Comparison of ENCODE assay signal across 14 cellular contexts in the genomic region with DNA sequence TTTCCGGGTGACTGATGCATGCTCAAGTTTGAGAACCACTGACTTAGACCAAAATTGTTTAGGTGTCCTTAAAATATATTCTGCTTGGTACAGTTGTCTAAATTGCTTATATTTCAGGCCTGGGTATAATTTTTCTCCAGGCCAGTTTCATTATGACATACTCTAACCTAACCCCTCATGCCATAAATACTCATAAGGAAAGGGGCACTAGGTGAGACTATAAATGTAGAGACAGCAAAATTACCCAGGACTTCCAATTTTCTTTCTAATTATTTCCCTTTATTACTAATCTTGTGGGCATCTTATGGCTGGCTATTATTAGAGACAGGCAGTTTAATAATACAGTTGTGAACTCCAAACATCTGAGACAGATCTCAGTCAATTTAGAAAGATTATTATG.
DNase-seq lines count a peak whose midpoint lies in the region; ATAC-seq and TF ChIP-seq lines count a peak whose summit lies in the region.
"Had no signal": no experiment of that assay in that cellular context is flagged by ENCODE, and none has a peak within 500 bp of the region (broad histone marks: within the 10 kb centered on the region; RNA-seq: fewer than 3 reads in every experiment).

No MANE protein-coding gene starts in this region.

- no peak overlapping the region for H2AFZ ChIP-seq in MM.1S (ENCODE audit: low read length)
- H2AFZ ChIP-seq in GM23248, result no peak overlapping the region

- H3K4me3 ChIP-seq in MM.1S (ENCODE audit: low read length), result no peak overlapping the region
- H3K4me3 ChIP-seq in GM23248, result no peak overlapping the region
- no peak overlapping the region for H3K4me3 ChIP-seq in adrenal gland
- H3K4me3 ChIP-seq in Peyer's patch, result no peak overlapping the region

- no peaks in the 10 kb centered on the region for H3K36me3 Mint-ChIP-seq in nephron progenitor cell (ENCODE audit: low read depth)
- H3K36me3 Mint-ChIP-seq: activated naive CD4-positive, alpha-beta T cell treated with anti-CD3 and anti-CD28 coated beads, Interleukin-2, amount 50 U/mL, for 72 hours had no signal

- H3F3A ChIP-seq in MM.1S (ENCODE audit: insufficient read depth, low read length) (peaks cover 10% of the 10 kb centered on the region), GM23248 (ENCODE audit: insufficient read depth) (no peaks in the 10 kb centered on the region)

- no peaks in the 10 kb centered on the region for H3K27me3 Mint-ChIP-seq in nephron progenitor cell (ENCODE audit: low read depth, poor library complexity)
- H3K27me3 Mint-ChIP-seq: CD4-positive, alpha-beta T cell; T-helper 17 cell had no signal

- no peaks in the 10 kb centered on the region for H3K9me3 ChIP-seq in MM.1S (replicated peaks; ENCODE audit: insufficient read depth, low read length)
- no peaks in the 10 kb centered on the region for H3K9me3 ChIP-seq in GM23248 (ENCODE audit: low read depth)
- no peaks in the 10 kb centered on the region for H3K9me3 ChIP-seq in adrenal gland (replicated peaks in 1 of 3)
- no peaks in the 10 kb centered on the region for H3K9me3 ChIP-seq in Peyer's patch

- intact Hi-C loops in adrenal gland (cut with DNase I), result no loop called here

- DNase-seq in MM.1S (no peak), GM23248 (no peak), adrenal gland (no peak), nephron progenitor cell (no peak), Peyer's patch (no peak)
- DNase-seq: activated CD4-positive, alpha-beta T cell treated with anti-CD3 and anti-CD28 coated beads, Interleukin-2, amount 50 U/mL, for 4 hours; CD4-positive, alpha-beta T cell; stimulated activated CD4-positive, alpha-beta T cell treated with anti-CD3 and anti-CD28 coated beads, Interleukin-4, amount 100 ng/mL, for 4 hours; T-helper 17 cell had no signal

- in situ Hi-C loops in GM23248 (cut with MboI), result loop anchor here (25.0 kb wide), 1 partner anchor 95 kb away; no protein-coding TSS in a partner anchor

- no peak overlapping the region for H3K9ac ChIP-seq in MM.1S (ENCODE audit: low read length)
- no peak overlapping the region for H3K9ac ChIP-seq in GM23248

- ATAC-seq in GM18909 (IDR thresholded peaks at IDR 0.05; ENCODE audit: poor library complexity, unreplicated experiment), result peak; percentile 74
- peak; percentile 68 for ATAC-seq in GM21576 (IDR thresholded peaks at IDR 0.05; ENCODE audit: unreplicated experiment)
- ATAC-seq in HG03064 (IDR thresholded peaks at IDR 0.05; ENCODE audit: low read depth, unreplicated experiment), result peak; percentile 60
- ATAC-seq: HCT116, T-helper 17 cell had no signal

- no peaks in the 10 kb centered on the region for H3K4me1 Mint-ChIP-seq in nephron progenitor cell

- TF ChIP-seq POLR2A in adrenal gland (IDR thresholded peaks at IDR 0.05) (no peak), Peyer's patch (IDR thresholded peaks at IDR 0.05) (no peak)

- H3K9me3 Mint-ChIP-seq in nephron progenitor cell, result peaks cover 69% of the 10 kb centered on the region
- H3K9me3 Mint-ChIP-seq: activated naive CD4-positive, alpha-beta T cell treated with anti-CD3 and anti-CD28 coated beads, Interleukin-2, amount 50 U/mL, for 72 hours; CD4-positive, alpha-beta T cell had no signal

- H3K4me2 ChIP-seq in MM.1S (ENCODE audit: low read depth, low read length) (peak overlapping the region; percentile 46; the same call in 1 of the 2 replicates), GM23248 (ENCODE audit: unreplicated experiment) (no peak overlapping the region)

- H3K27ac Mint-ChIP-seq in nephron progenitor cell, result no peak overlapping the region
- H3K27ac Mint-ChIP-seq: activated naive CD4-positive, alpha-beta T cell treated with anti-CD3 and anti-CD28 coated beads, Interleukin-2, amount 50 U/mL, for 72 hours; CD4-positive, alpha-beta T cell; T-helper 17 cell had no signal

- no peaks in the 10 kb centered on the region for H3K36me3 ChIP-seq in MM.1S (replicated peaks; ENCODE audit: insufficient read depth, low read length)
- H3K36me3 ChIP-seq in GM23248 (ENCODE audit: low read depth), result no peaks in the 10 kb centered on the region
- no peaks in the 10 kb centered on the region for H3K36me3 ChIP-seq in adrenal gland (replicated peaks in 1 of 2)
- no peaks in the 10 kb centered on the region for H3K36me3 ChIP-seq in Peyer's patch

- TF ChIP-seq CTCF in MM.1S (IDR thresholded peaks at IDR 0.05; ENCODE audit: low read length) (no peak), adrenal gland (IDR thresholded peaks at IDR 0.05) (no peak), nephron progenitor cell (IDR thresholded peaks at IDR 0.05) (no peak), Peyer's patch (IDR thresholded peaks at IDR 0.05) (no peak)

- H4K20me1 ChIP-seq in MM.1S (ENCODE audit: insufficient read depth, low read length) (no peaks in the 10 kb centered on the region), GM23248 (ENCODE audit: insufficient read depth) (no peaks in the 10 kb centered on the region)

- H3K79me2 ChIP-seq in MM.1S (ENCODE audit: low read length), result no peaks in the 10 kb centered on the region
- no peaks in the 10 kb centered on the region for H3K79me2 ChIP-seq in GM23248 (ENCODE audit: insufficient read depth)

- H3K27me3 ChIP-seq in MM.1S (replicated peaks; ENCODE audit: insufficient read depth, low read length), result no peaks in the 10 kb centered on the region
- no peaks in the 10 kb centered on the region for H3K27me3 ChIP-seq in GM23248 (replicated peaks; ENCODE audit: insufficient read depth)
- H3K27me3 ChIP-seq in adrenal gland, result no peaks in the 10 kb centered on the region
- H3K27me3 ChIP-seq in Peyer's patch, result no peaks in the 10 kb centered on the region

- H3K27ac ChIP-seq in MM.1S (ENCODE audit: low read length) (peak overlapping the region; percentile 45; the same call in 1 of the 2 replicates), GM23248 (no peak overlapping the region), adrenal gland (no peak overlapping the region), Peyer's patch (no peak overlapping the region)

- H3K4me3 Mint-ChIP-seq in nephron progenitor cell, result no peak overlapping the region
- H3K4me3 Mint-ChIP-seq: CD4-positive, alpha-beta T cell; T-helper 17 cell had no signal

- H3K9me2 ChIP-seq in MM.1S (replicated peaks; ENCODE audit: insufficient read depth, low read length), result no peaks in the 10 kb centered on the region
- H3K9me2 ChIP-seq in GM23248 (ENCODE audit: insufficient read depth), result no peaks in the 10 kb centered on the region

- 44 to 70% methylated on average over 1 of the region's 1 CpG for WGBS in GM23248 (ENCODE audit: low coverage in 1 of 2, low lambda C conversion rate in 2 of 2, missing lambda C conversion rate in 2 of 2), 2 experiments
- WGBS in adrenal gland, 4 donors, result 83 to 97% (median 88%) methylated on average over 1 of the region's 1 CpG

- H3K4me1 ChIP-seq in MM.1S (ENCODE audit: low read length) (peaks cover 14% of the 10 kb centered on the region), GM23248 (ENCODE audit: insufficient read depth) (no peaks in the 10 kb centered on the region), adrenal gland (replicated peaks in 1 of 2) (no peaks in the 10 kb centered on the region), Peyer's patch (no peaks in the 10 kb centered on the region)
